In the genomic region with DNA sequence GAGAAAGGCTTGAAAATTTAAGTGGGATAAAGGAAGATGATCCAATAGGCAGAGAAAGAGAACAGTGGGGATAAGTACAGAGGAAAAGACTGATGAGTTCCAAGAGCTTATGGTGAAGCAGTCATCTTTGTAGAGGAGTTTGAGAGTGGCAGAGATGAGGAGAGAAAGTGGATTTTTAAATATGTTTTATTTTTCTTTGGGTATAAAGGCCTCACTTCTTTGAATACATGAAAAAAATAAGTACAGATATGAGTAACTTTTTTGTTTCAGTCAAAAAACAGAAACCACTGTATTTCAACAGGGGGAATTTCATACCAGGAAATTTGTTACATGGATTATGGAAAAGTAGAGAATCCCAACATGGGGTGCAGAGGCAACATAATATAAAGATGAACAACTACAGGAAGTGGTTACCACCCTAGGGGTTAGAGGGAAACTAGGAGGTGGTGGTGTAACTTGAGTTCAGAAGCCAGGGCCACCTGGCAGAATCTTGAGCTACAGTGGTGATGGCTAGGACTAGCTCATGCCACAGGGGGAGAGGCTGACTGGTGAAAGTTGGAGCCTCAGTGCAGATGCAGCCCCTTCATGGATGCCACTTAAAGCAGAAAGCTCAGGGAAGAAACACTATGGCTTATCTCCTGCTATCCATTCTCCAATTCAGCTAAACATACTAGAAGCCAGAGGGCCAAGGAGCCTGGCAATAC, we compare ENCODE assay signal across 1 cellular context.
TF ChIP-seq lines count a peak whose summit lies in the region.

No MANE protein-coding gene starts in this region.

TF ChIP-seq in SK-N-SH, 30 proteins besides CTCF, POLR2A, EP300 and RAD21 (continued from another document):
- TF ChIP-seq ZBTB33 (IDR thresholded peaks at IDR 0.05; ENCODE audit: borderline replicate concordance, low read depth) (no peak), MXI1 (IDR thresholded peaks at IDR 0.05; ENCODE audit: low read depth, low read length) (no peak), ELF1 (IDR thresholded peaks at IDR 0.05) (no peak), NRF1 (IDR thresholded peaks at IDR 0.05; ENCODE audit: low read depth, low read length) (no peak), NFIC (IDR thresholded peaks at IDR 0.05; ENCODE audit: borderline replicate concordance) (no peak), POLR2AphosphoS5 (IDR thresholded peaks at IDR 0.05; ENCODE audit: low read depth, low read length) (no peak)
- TF ChIP-seq, protein P1, sequence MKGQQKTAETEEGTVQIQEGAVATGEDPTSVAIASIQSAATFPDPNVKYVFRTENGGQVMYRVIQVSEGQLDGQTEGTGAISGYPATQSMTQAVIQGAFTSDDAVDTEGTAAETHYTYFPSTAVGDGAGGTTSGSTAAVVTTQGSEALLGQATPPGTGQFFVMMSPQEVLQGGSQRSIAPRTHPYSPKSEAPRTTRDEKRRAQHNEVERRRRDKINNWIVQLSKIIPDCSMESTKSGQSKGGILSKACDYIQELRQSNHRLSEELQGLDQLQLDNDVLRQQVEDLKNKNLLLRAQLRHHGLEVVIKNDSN (IDR thresholded peaks at IDR 0.05; ENCODE audit: borderline replicate concordance, low read depth): no peak
- TF ChIP-seq, protein P2, sequence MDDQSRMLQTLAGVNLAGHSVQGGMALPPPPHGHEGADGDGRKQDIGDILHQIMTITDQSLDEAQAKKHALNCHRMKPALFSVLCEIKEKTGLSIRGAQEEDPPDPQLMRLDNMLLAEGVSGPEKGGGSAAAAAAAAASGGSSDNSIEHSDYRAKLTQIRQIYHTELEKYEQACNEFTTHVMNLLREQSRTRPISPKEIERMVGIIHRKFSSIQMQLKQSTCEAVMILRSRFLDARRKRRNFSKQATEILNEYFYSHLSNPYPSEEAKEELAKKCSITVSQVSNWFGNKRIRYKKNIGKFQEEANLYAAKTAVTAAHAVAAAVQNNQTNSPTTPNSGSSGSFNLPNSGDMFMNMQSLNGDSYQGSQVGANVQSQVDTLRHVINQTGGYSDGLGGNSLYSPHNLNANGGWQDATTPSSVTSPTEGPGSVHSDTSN (IDR thresholded peaks at IDR 0.05): no peak
